17 cellular contexts compared by ENCODE assay signal in genomic region chr3:169250000-169250399, GRCh38.
DNase-seq lines count a peak whose midpoint lies in the region; ATAC-seq and TF ChIP-seq lines count a peak whose summit lies in the region.
"Had no signal": no experiment of that assay in that cellular context is flagged by ENCODE, and none has a peak within 500 bp of the region (broad histone marks: within the 10 kb centered on the region; RNA-seq: fewer than 3 reads in every experiment).

No MANE protein-coding gene starts in this region.

- TF ChIP-seq CTCF in GM23338 (conservative IDR thresholded peaks at IDR 0.05; ENCODE audit: low read depth in 2 of 2) = no peak
- TF ChIP-seq CTCF in Loucy (conservative IDR thresholded peaks at IDR 0.05; ENCODE audit: low read length) = no peak
- TF ChIP-seq CTCF in hepatocyte (IDR thresholded peaks at IDR 0.05; ENCODE audit: poor library complexity) = no peak

- no peaks in the 10 kb centered on the region for H3K9me3 Mint-ChIP-seq in GM23338
- no peaks in the 10 kb centered on the region for H3K9me3 Mint-ChIP-seq in activated T-cell treated with anti-CD3 and anti-CD28 coated beads, Interleukin-2, amount 50 U/mL, for 72 hours
- H3K9me3 Mint-ChIP-seq: CD4-positive, alpha-beta memory T cell had no signal

- H2AFZ ChIP-seq in GM23338 (no peak overlapping the region; the same call in 1 of the 2 replicates), Loucy (ENCODE audit: low read length) (peak overlapping the region; percentile 61), hepatocyte (no peak overlapping the region)

- ATAC-seq in GM23338 = no peak
- no peak for ATAC-seq in activated T-cell treated with anti-CD3 and anti-CD28 coated beads, Interleukin-2, amount 50 U/mL, for 72 hours (replicated peaks in 1 of 2)

- H3K4me2 ChIP-seq in GM23338 (no peak overlapping the region), Loucy (ENCODE audit: low read depth, low read length, poor library complexity, severe bottlenecking) (no peak overlapping the region), hepatocyte (no peak overlapping the region)

- no peaks in the 10 kb centered on the region for H3K9me2 ChIP-seq in GM23338 (ENCODE audit: insufficient read depth)
- no peaks in the 10 kb centered on the region for H3K9me2 ChIP-seq in Loucy (replicated peaks; ENCODE audit: low read depth, low read length)
- H3K9me2 ChIP-seq in hepatocyte (replicated peaks; ENCODE audit: insufficient read depth) = no peaks in the 10 kb centered on the region

- H3K27ac ChIP-seq in GM23338 (ENCODE audit: low read depth) = no peak overlapping the region
- H3K27ac ChIP-seq in hepatocyte = no peak overlapping the region
- H3K27ac ChIP-seq: Peyer's patch had no signal

- peaks cover 24% of the 10 kb centered on the region for H3K4me1 Mint-ChIP-seq in GM23338
- no peaks in the 10 kb centered on the region for H3K4me1 Mint-ChIP-seq in activated T-cell treated with anti-CD3 and anti-CD28 coated beads, Interleukin-2, amount 50 U/mL, for 72 hours (ENCODE audit: low read depth)
- H3K4me1 Mint-ChIP-seq: CD4-positive, alpha-beta memory T cell had no signal

- no peaks in the 10 kb centered on the region for H3K79me2 ChIP-seq in GM23338 (replicated peaks; ENCODE audit: insufficient read depth)
- no peaks in the 10 kb centered on the region for H3K79me2 ChIP-seq in Loucy (ENCODE audit: insufficient read depth, low read length)
- H3K79me2 ChIP-seq in hepatocyte = peaks cover 73% of the 10 kb centered on the region

- no peaks in the 10 kb centered on the region for H3K27me3 Mint-ChIP-seq in GM23338 (ENCODE audit: insufficient read depth, low read depth, poor library complexity)
- H3K27me3 Mint-ChIP-seq in activated T-cell treated with anti-CD3 and anti-CD28 coated beads, Interleukin-2, amount 50 U/mL, for 72 hours (ENCODE audit: low read depth) = no peaks in the 10 kb centered on the region
- H3K27me3 Mint-ChIP-seq: CD4-positive, alpha-beta memory T cell had no signal

- DNase-seq in GM23338 (ENCODE audit: low spot score) (no peak), kidney tubule cell (ENCODE audit: low spot score) (peak; percentile 37), retina (peak; percentile 61), hepatocyte (ENCODE audit: low spot score) (no peak), DMS 273 (lab: John Stamatoyannopoulos, UW; ENCODE audit: unreplicated experiment) (no peak)
- DNase-seq in activated T-cell treated with anti-CD3 and anti-CD28 coated beads, Interleukin-2, amount 50 U/mL, for 72 hours = no peak
- DNase-seq: Caco-2; CD4-positive, alpha-beta memory T cell; EL; GF-D8; KBM-7; NCI-H1105; NCI-H446; NCI-H774; Peyer's patch; T-helper 1 cell had no signal

- H3K9me3 ChIP-seq in Loucy (ENCODE audit: insufficient read depth, low read depth, low read length) (no peaks in the 10 kb centered on the region), hepatocyte (ENCODE audit: low read depth) (no peaks in the 10 kb centered on the region)
- H3K9me3 ChIP-seq: Caco-2, Peyer's patch had no signal

- H3K4me1 ChIP-seq in GM23338 (ENCODE audit: insufficient read depth) (peaks cover 22% of the 10 kb centered on the region), Loucy (ENCODE audit: insufficient read depth, low read length, poor library complexity, severe bottlenecking) (peaks cover 7% of the 10 kb centered on the region), hepatocyte (ENCODE audit: insufficient read depth) (no peaks in the 10 kb centered on the region)
- H3K4me1 ChIP-seq: Caco-2, Peyer's patch had no signal

- H3F3A ChIP-seq in GM23338 (replicated peaks; ENCODE audit: low read depth) (no peaks in the 10 kb centered on the region), Loucy (ENCODE audit: low read depth) (no peaks in the 10 kb centered on the region)

- H3K36me3 ChIP-seq in GM23338 (ENCODE audit: insufficient read depth) (no peaks in the 10 kb centered on the region), Loucy (ENCODE audit: insufficient read depth, low read length) (no peaks in the 10 kb centered on the region), hepatocyte (replicated peaks; ENCODE audit: insufficient read depth, low read depth) (no peaks in the 10 kb centered on the region)
- H3K36me3 ChIP-seq: Peyer's patch had no signal

- H4K20me1 ChIP-seq in GM23338 (replicated peaks; ENCODE audit: insufficient read depth) (no peaks in the 10 kb centered on the region), Loucy (ENCODE audit: insufficient read depth, low read length, poor library complexity, severe bottlenecking) (no peaks in the 10 kb centered on the region), hepatocyte (ENCODE audit: insufficient read depth, poor library complexity, severe bottlenecking) (no peaks in the 10 kb centered on the region)

- H3K4me3 Mint-ChIP-seq in GM23338 = no peak overlapping the region
- no peak overlapping the region for H3K4me3 Mint-ChIP-seq in activated T-cell treated with anti-CD3 and anti-CD28 coated beads, Interleukin-2, amount 50 U/mL, for 72 hours
- H3K4me3 Mint-ChIP-seq: CD4-positive, alpha-beta memory T cell had no signal

- H3K36me3 Mint-ChIP-seq in GM23338 (ENCODE audit: low read depth) = no peaks in the 10 kb centered on the region
- H3K36me3 Mint-ChIP-seq in activated T-cell treated with anti-CD3 and anti-CD28 coated beads, Interleukin-2, amount 50 U/mL, for 72 hours (ENCODE audit: insufficient read depth in 2 of 2) = no peaks in the 10 kb centered on the region
- H3K36me3 Mint-ChIP-seq: CD4-positive, alpha-beta memory T cell had no signal

- peak overlapping the region; percentile 53; the same call in 1 of the 2 replicates for H3K27ac Mint-ChIP-seq in GM23338
- H3K27ac Mint-ChIP-seq in activated T-cell treated with anti-CD3 and anti-CD28 coated beads, Interleukin-2, amount 50 U/mL, for 72 hours = no peak overlapping the region
- H3K27ac Mint-ChIP-seq: CD4-positive, alpha-beta memory T cell had no signal

- no peak overlapping the region for H3K4me3 ChIP-seq in GM23338
- no peak overlapping the region for H3K4me3 ChIP-seq in Loucy (ENCODE audit: low read length, poor library complexity, severe bottlenecking)
- H3K4me3 ChIP-seq in hepatocyte = no peak overlapping the region
- H3K4me3 ChIP-seq: Peyer's patch had no signal

- H3K9ac ChIP-seq in Loucy (ENCODE audit: low read depth, low read length, poor library complexity, severe bottlenecking) = no peak overlapping the region

- H3K27me3 ChIP-seq in GM23338 (ENCODE audit: insufficient read depth) (no peaks in the 10 kb centered on the region), Loucy (ENCODE audit: insufficient read depth, low read length, poor library complexity, severe bottlenecking) (no peaks in the 10 kb centered on the region), hepatocyte (no peaks in the 10 kb centered on the region)
- H3K27me3 ChIP-seq: Peyer's patch had no signal

- WGBS in hepatocyte (ENCODE audit: low lambda C conversion rate, missing lambda C conversion rate) = 93% methylated on average over 5 of the region's 5 CpGs

TF ChIP-seq in GM23338, 12 proteins besides CTCF, POLR2A, EP300 and RAD21 (continues in another document):
- TF ChIP-seq JUNB (IDR thresholded peaks at IDR 0.05; ENCODE audit: unreplicated experiment) (no peak), POLR2AphosphoS5 (IDR thresholded peaks at IDR 0.05; ENCODE audit: low read depth) (no peak), NANOG (IDR thresholded peaks at IDR 0.05; ENCODE audit: borderline replicate concordance) (no peak), STAT1 (IDR thresholded peaks at IDR 0.05; ENCODE audit: unreplicated experiment) (no peak)

Comparison
In these comparisons a context has a peak if more than half of its experiments do, and no peak if none do; other contexts are left out.
1. DNase-seq: peak in kidney tubule cell (single experiment) and retina (single experiment); none in GM23338 (single experiment), activated T-cell treated with anti-CD3 and anti-CD28 coated beads, Interleukin-2, amount 50 U/mL, for 72 hours (0 of 2), hepatocyte (single experiment) and DMS 273 (single experiment).